ENCODE assay signal across 11 cellular contexts in genomic region chr13:46183018-46183940, GRCh38. TPM values are rescaled to one million over a fixed set of nuclear protein-coding genes. Genes with fewer than 3 reads are reported as not detected.
DNase-seq lines count a peak whose midpoint lies in the region; ATAC-seq, FAIRE-seq and TF ChIP-seq lines count a peak whose summit lies in the region.
"Had no signal": no experiment of that assay in that cellular context is flagged by ENCODE, and none has a peak within 500 bp of the region (broad histone marks: within the 10 kb centered on the region; RNA-seq: fewer than 3 reads in every experiment).

No MANE protein-coding gene starts in this region.

- H3K27me3 Mint-ChIP-seq in T-helper 17 cell (no peaks in the 10 kb centered on the region), memory B cell (no peaks in the 10 kb centered on the region)

- H3K36me3 Mint-ChIP-seq in T-helper 17 cell (ENCODE audit: low read depth) (no peaks in the 10 kb centered on the region), memory B cell (no peaks in the 10 kb centered on the region)

- H3K4me3 Mint-ChIP-seq in T-helper 17 cell (peak overlapping the region; percentile 94), memory B cell (peak overlapping the region; percentile 96)

- DNase-seq in GM12891 (ENCODE audit: insufficient read length, low spot score) (no peak), T-helper 17 cell (no peak), memory B cell (ENCODE audit: low spot score in 2 of 2) (peak in 1 of 2 donors; percentile 13), NCI-H69 (lab: John Stamatoyannopoulos, UW) (no peak), NCI-H187 treated with DMSO at 0.1 percent for 48 hours (lab: John Stamatoyannopoulos, UW) (no peak), heart left ventricle (no peak)

- H3K27ac Mint-ChIP-seq in T-helper 17 cell, result peak overlapping the region; percentile 99
- peak overlapping the region; percentile 93 for H3K27ac Mint-ChIP-seq in memory B cell

- no peaks in the 10 kb centered on the region; a peak in 1 of 22 replicates for H4K20me1 ChIP-seq in BLaER1 treated with 17β-estradiol and CSF1 and Interleukin-3, amounts not matched to agents 10 nM and 100 nM

- TF ChIP-seq POLR2A in GM12891 (IDR thresholded peaks at IDR 0.05; ENCODE audit: low read depth, low read length), result peak; percentile 17; the same call in 1 of the 2 replicates
- no peak for TF ChIP-seq POLR2A in heart left ventricle (IDR thresholded peaks at IDR 0.05)

- intact Hi-C loops in heart left ventricle (cut with DNase I), result no loop called here

- H3K9me3 Mint-ChIP-seq in memory B cell, result no peaks in the 10 kb centered on the region

- H3K4me3 ChIP-seq in BLaER1 treated with 17β-estradiol and CSF1 and Interleukin-3, amounts not matched to agents 10 nM and 100 nM, result peak overlapping the region; percentile 18 to 89 (median 80); a peak in 17 of 20 replicates
- H3K4me3 ChIP-seq in heart left ventricle, result peak overlapping the region in 1 of 12 donors; percentile 60

- peak; percentile 95 for FAIRE-seq in GM12891 (lab: Jason Lieb, UNC)
- FAIRE-seq: astrocyte had no signal

- peak overlapping the region; percentile 90 to 98 (median 93); a peak in 21 of 22 replicates for H3K9ac ChIP-seq in BLaER1 treated with 17β-estradiol and CSF1 and Interleukin-3, amounts not matched to agents 10 nM and 100 nM

- TF ChIP-seq CTCF in heart left ventricle (IDR thresholded peaks at IDR 0.05), result no peak

- H3K36me3 ChIP-seq in BLaER1 treated with 17β-estradiol and CSF1 and Interleukin-3, amounts not matched to agents 10 nM and 100 nM, result peaks cover 0 to 25% (median 6%) of the 10 kb centered on the region in 11 experiments; a peak in 12 of 22 replicates
- no peaks in the 10 kb centered on the region for H3K36me3 ChIP-seq in heart left ventricle

- ATAC-seq in T-helper 17 cell (no peak), memory B cell (ENCODE audit: low read depth) (no peak), HG02678 (IDR thresholded peaks at IDR 0.05; ENCODE audit: unreplicated experiment) (no peak), heart left ventricle (no peak)

- H3K27me3 ChIP-seq in BLaER1 treated with 17β-estradiol and CSF1 and Interleukin-3, amounts not matched to agents 10 nM and 100 nM, result no peaks in the 10 kb centered on the region
- H3K27me3 ChIP-seq in heart left ventricle, result peaks cover 0 to 3% (median 0%) of the 10 kb centered on the region in 9 donors

- peaks cover 50% of the 10 kb centered on the region for H3K4me1 Mint-ChIP-seq in T-helper 17 cell
- H3K4me1 Mint-ChIP-seq in memory B cell, result peaks cover 35% of the 10 kb centered on the region

- no peaks in the 10 kb centered on the region for H3K9me3 ChIP-seq in BLaER1 treated with 17β-estradiol and CSF1 and Interleukin-3, amounts not matched to agents 10 nM and 100 nM (replicated peaks in 1 of 11)
- H3K9me3 ChIP-seq in T-helper 17 cell (ENCODE audit: control insufficient read depth, low read length, poor library complexity, severe bottlenecking), result no peaks in the 10 kb centered on the region
- H3K9me3 ChIP-seq in heart left ventricle, result no peaks in the 10 kb centered on the region

- peaks cover 33 to 44% (median 34%) of the 10 kb centered on the region in 10 experiments for H3K4me1 ChIP-seq in BLaER1 treated with 17β-estradiol and CSF1 and Interleukin-3, amounts not matched to agents 10 nM and 100 nM
- peaks cover 0 to 41% (median 0%) of the 10 kb centered on the region in 12 donors for H3K4me1 ChIP-seq in heart left ventricle

- H3K4me2 ChIP-seq in BLaER1 treated with 17β-estradiol and CSF1 and Interleukin-3, amounts not matched to agents 10 nM and 100 nM, result peak overlapping the region; percentile 85 to 98 (median 88)

- WGBS in heart left ventricle, 4 donors, result 74 to 83% (median 77%) methylated on average over 15 of the region's 15 CpGs

- peak overlapping the region; percentile 91 to 99 (median 95); a peak in 21 of 22 replicates for H3K27ac ChIP-seq in BLaER1 treated with 17β-estradiol and CSF1 and Interleukin-3, amounts not matched to agents 10 nM and 100 nM
- peak overlapping the region in 1 of 12 donors; percentile 91 for H3K27ac ChIP-seq in heart left ventricle
- H3K27ac ChIP-seq: RWPE1 had no signal

TF ChIP-seq in GM12891, 5 proteins besides CTCF, POLR2A, EP300 and RAD21:
- TF ChIP-seq POU2F2 (IDR thresholded peaks at IDR 0.05; ENCODE audit: low read depth, low read length) (no peak), POLR2AphosphoS5 (IDR thresholded peaks at IDR 0.05; ENCODE audit: low read depth, low read length) (peak; percentile 51), PAX5 (IDR thresholded peaks at IDR 0.05; ENCODE audit: insufficient read depth, low read length, severe bottlenecking) (no peak), TAF1 (IDR thresholded peaks at IDR 0.05; ENCODE audit: low read depth, low read length) (no peak), SPI1 (IDR thresholded peaks at IDR 0.05; ENCODE audit: low read depth, low read length) (0 out of 2 replicates have a peak, but pooled peaks have one; percentile 17)

RNA-seq across cellular contexts. Expression of gene LCP1, which starts 1.3 kb away (rescaled TPM):
- 1,208 TPM for polyA plus RNA-seq in GM12891 (2012; ENCODE audit: low read depth, missing spikeins)
- 100 to 1,000 TPM; 485 to 528 TPM for total RNA-seq in T-helper 17 cell
- total RNA-seq in heart left ventricle, result 100 to 1,000 TPM in 1 of 9 donors, 10 to 100 TPM in 5, 1 to 10 TPM in 3; 5.6 to 230 (median 11.8) TPM
- 1 to 10 TPM; 1.9 to 8.7 TPM for polyA plus RNA-seq in heart left ventricle

RNA-seq across cellular contexts. Expression of gene LRRC63, which starts 28.4 kb away (rescaled TPM):
- 0.24 TPM for polyA plus RNA-seq in GM12891 (2012; ENCODE audit: low read depth, missing spikeins)
- under 1 TPM; 0.39 to 0.60 TPM for total RNA-seq in T-helper 17 cell
- under 1 TPM in 2 of 9 donors, not detected in 7; 0.14 to 0.48 TPM for total RNA-seq in heart left ventricle
- polyA plus RNA-seq in heart left ventricle, result not detected
- total RNA-seq: astrocyte, skeletal muscle tissue had no signal
